Comparison of ENCODE assay signal across 24 cellular contexts in genomic region chr3:52487050-52487787, GRCh38. TPM values are rescaled to one million over a fixed set of nuclear protein-coding genes. Genes with fewer than 3 reads are reported as not detected.
DNase-seq lines count a peak whose midpoint lies in the region; ATAC-seq, FAIRE-seq and TF ChIP-seq lines count a peak whose summit lies in the region.
"Had no signal": no experiment of that assay in that cellular context is flagged by ENCODE, and none has a peak within 500 bp of the region (broad histone marks: within the 10 kb centered on the region; RNA-seq: fewer than 3 reads in every experiment).

No MANE protein-coding gene starts in this region.

- ATAC-seq in K562 (no peak), gastrocnemius medialis (no peak)
- ATAC-seq: A549, GM12878 had no signal

- TF ChIP-seq EP300 in K562 (IDR thresholded peaks at IDR 0.05; ENCODE audit: low read length) (no peak), transverse colon (IDR thresholded peaks at IDR 0.05; ENCODE audit: low read depth) (no peak)

- H3K27ac ChIP-seq in HEK293 (ENCODE audit: extremely low read depth, low read depth, low read length) (no peak overlapping the region), K562 (ENCODE audit: extremely low read depth, low read depth, low read length) (no peak overlapping the region), gastrocnemius medialis (peak overlapping the region in 3 of 4 donors; percentile 82 to 86 (median 84)), transverse colon (no peak overlapping the region)
- H3K27ac ChIP-seq: A549, GM23248, HL-60, PC-9, SK-N-MC had no signal

- no peaks in the 10 kb centered on the region for H3K9me1 ChIP-seq in K562 (ENCODE audit: control insufficient read depth, insufficient read depth, low read length)

- no peak overlapping the region for H3K27ac Mint-ChIP-seq in Calu3 (ENCODE audit: unreplicated experiment)
- H3K27ac Mint-ChIP-seq: B cell had no signal

- H3K79me2 ChIP-seq in K562 (ENCODE audit: control insufficient read depth, insufficient read depth, low read length) = no peaks in the 10 kb centered on the region

- H2AFZ ChIP-seq in K562 (ENCODE audit: low read depth, low read length) = no peak overlapping the region
- H2AFZ ChIP-seq: GM23248, PC-9 had no signal

- BruUV-seq in K562 (replicated peaks; lab: Mats Ljungman, UMichigan) (no TSS peak), Calu3 (replicated peaks; lab: Mats Ljungman, UMichigan) (no TSS peak)

- peaks cover 10% of the 10 kb centered on the region for H3K36me3 Mint-ChIP-seq in Calu3 (ENCODE audit: insufficient read depth, unreplicated experiment)

- H3K9ac ChIP-seq in K562 (ENCODE audit: insufficient read depth in 1 of 2, low read depth in 2 of 2, low read length in 2 of 2) = no peak overlapping the region; a peak in 1 of 4 replicates
- H3K9ac ChIP-seq: GM23248 had no signal

- no peak for FAIRE-seq in K562 (lab: Jason Lieb, UNC)
- FAIRE-seq: A549, GM12878 had no signal

- CTCF ChIA-PET in HEK293 (lab: Yijun Ruan, JAX) = no interaction called here
- CTCF ChIA-PET in K562 (lab: Yijun Ruan, JAX; ENCODE audit: low intra/inter-chr PET ratio) = no interaction called here
- CTCF ChIA-PET in GM10248 (lab: Yijun Ruan, JAX) = interaction anchor here (1.8 kb wide), 1 partner anchor 16 kb away, joined by 6 read pairs; no protein-coding TSS in a partner anchor
- CTCF ChIA-PET in Calu3 (lab: Charles Lee) = no interaction called here

- H3K27me3 ChIP-seq in K562 (ENCODE audit: control insufficient read depth in 2 of 2, insufficient read depth in 2 of 2, low read length in 2 of 2) (no peaks in the 10 kb centered on the region), gastrocnemius medialis (no peaks in the 10 kb centered on the region), transverse colon (no peaks in the 10 kb centered on the region)

- H3K4me1 Mint-ChIP-seq in Calu3 (ENCODE audit: low read depth, unreplicated experiment) = no peaks in the 10 kb centered on the region
- H3K4me1 Mint-ChIP-seq: B cell; CD4-positive, CD25-positive, alpha-beta regulatory T cell had no signal

- POLR2A ChIA-PET in HEK293 (lab: Yijun Ruan, JAX) (no interaction called here), K562 (lab: Yijun Ruan, JAX) (no interaction called here), GM10248 (lab: Yijun Ruan, JAX) (no interaction called here)

- H4K20me1 ChIP-seq in K562 (replicated peaks; ENCODE audit: control insufficient read depth, insufficient read depth, low read length) = no peaks in the 10 kb centered on the region; the same call in 1 of the 2 replicates

- H3K4me3 Mint-ChIP-seq in Calu3 (ENCODE audit: low read depth, unreplicated experiment) = no peak overlapping the region
- H3K4me3 Mint-ChIP-seq: B cell; CD4-positive, CD25-positive, alpha-beta regulatory T cell had no signal

- no peaks in the 10 kb centered on the region for H3K9me3 Mint-ChIP-seq in Calu3 (ENCODE audit: low read depth, unreplicated experiment)
- H3K9me3 Mint-ChIP-seq: CD4-positive, CD25-positive, alpha-beta regulatory T cell had no signal

- no peaks in the 10 kb centered on the region for H3K4me1 ChIP-seq in HEK293 (ENCODE audit: control insufficient read depth, insufficient read depth, low read length)
- peaks cover 0 to 11% of the 10 kb centered on the region in 2 experiments; a peak in 2 of 5 replicates for H3K4me1 ChIP-seq in K562 (replicated peaks in 1 of 2; ENCODE audit: control insufficient read depth in 2 of 2, insufficient read depth in 2 of 2, low read length in 2 of 2)
- peaks cover 37 to 44% of the 10 kb centered on the region in 2 donors for H3K4me1 ChIP-seq in gastrocnemius medialis
- H3K4me1 ChIP-seq in transverse colon = peaks cover 0 to 16% (median 5%) of the 10 kb centered on the region in 4 donors
- H3K4me1 ChIP-seq: A549, HAP-1 had no signal

- in situ Hi-C loops in K562 (cut with MboI) (no loop called here), gastrocnemius medialis (cut with MboI; ENCODE audit: low sequenced_read_pairs in 4 of 4) (no loop called here), transverse colon (cut with MboI; ENCODE audit: low pct_ligation_motif_present in 1 of 4, low pct_unique_long_range_greater_than_20kb in 1 of 4, low sequenced_read_pairs in 3 of 4) (no loop called here)

- H3K9me3 ChIP-seq in HEK293 (ENCODE audit: control insufficient read depth, insufficient read depth, low read depth, low read length) = no peaks in the 10 kb centered on the region
- H3K9me3 ChIP-seq in K562 (replicated peaks; ENCODE audit: control insufficient read depth, insufficient read depth, low read depth, low read length) = no peaks in the 10 kb centered on the region
- no peaks in the 10 kb centered on the region for H3K9me3 ChIP-seq in gastrocnemius medialis
- no peaks in the 10 kb centered on the region for H3K9me3 ChIP-seq in transverse colon
- H3K9me3 ChIP-seq: A549, HAP-1 had no signal

- no peak for TF ChIP-seq RAD21 in K562 (CRISPR knock-in tag; conservative IDR thresholded peaks at IDR 0.05 in 1 of 2, IDR thresholded peaks at IDR 0.05 in 1 of 2)

- intact Hi-C loops in K562 (cut with micrococcal nuclease) (no loop called here), gastrocnemius medialis (cut with DNase I; ENCODE audit: low total_unique reads) (no loop called here), transverse colon (cut with DNase I; ENCODE audit: low total_unique reads) (no loop called here), Calu3 (cut with micrococcal nuclease; ENCODE audit: unreplicated experiment) (no loop called here)

- no peak overlapping the region for H3K4me2 ChIP-seq in K562 (ENCODE audit: insufficient read depth, low read length)
- H3K4me2 ChIP-seq: A549, PC-9 had no signal

- 96% methylated on average over 18 of the region's 31 CpGs for WGBS in K562 (ENCODE audit: insufficient coverage, low coverage, missing lambda C conversion rate)
- 90 to 92% methylated on average over 4 to 31 of the region's 31 CpGs for WGBS in transverse colon (ENCODE audit: low coverage in 1 of 2), 2 donors

- H3K36me3 ChIP-seq in HEK293 (ENCODE audit: control insufficient read depth in 2 of 2, insufficient read depth in 1 of 2, low read length in 2 of 2) (peaks cover 4 to 93% of the 10 kb centered on the region in 2 experiments; a peak in 1 of 3 replicates), K562 (ENCODE audit: control insufficient read depth, insufficient read depth, low read length) (peaks cover 60% of the 10 kb centered on the region; the same call in 1 of the 3 replicates), gastrocnemius medialis (peaks cover 0 to 71% of the 10 kb centered on the region in 2 donors), transverse colon (peaks cover 0 to 47% (median 19%) of the 10 kb centered on the region in 4 donors)

- no peak for TF ChIP-seq POLR2A in K562 (conservative IDR thresholded peaks at IDR 0.05)
- no peak for TF ChIP-seq POLR2A in gastrocnemius medialis (IDR thresholded peaks at IDR 0.05)
- TF ChIP-seq POLR2A in transverse colon (IDR thresholded peaks at IDR 0.05) = no peak

- no peaks in the 10 kb centered on the region for H3K27me3 Mint-ChIP-seq in Calu3 (ENCODE audit: unreplicated experiment)
- H3K27me3 Mint-ChIP-seq: B cell; CD4-positive, CD25-positive, alpha-beta regulatory T cell had no signal

- DNase-seq in K562 (ENCODE audit: extremely low read depth in 1 of 4, low spot score in 3 of 4) (no peak), gastrocnemius medialis (no peak), transverse colon (no peak), GM10248 (ENCODE audit: extremely low spot score) (no peak), Calu3 (no peak)
- DNase-seq: CD4-positive, CD25-positive, alpha-beta regulatory T cell; DMS79; GM23248; MV-4-11; NCI-H1105 treated with DMSO at 0.1 percent for 48 hours; NCI-H2029 treated with DMSO at 0.1 percent for 48 hours; NCI-H226; NCI-H510A treated with DMSO at 0.1 percent for 48 hours; NCI-H748 treated with DMSO at 0.1 percent for 48 hours; PC-9; RPMI8226; SHP77 treated with DMSO at 0.1 percent for 48 hours had no signal

- TF ChIP-seq CTCF in HEK293 (tag by site-specific recombination; IDR thresholded peaks at IDR 0.05) (no peak), K562 (IDR thresholded peaks at IDR 0.05 in 2 of 3, conservative IDR thresholded peaks at IDR 0.05 in 1 of 3; ENCODE audit: insufficient read depth in 2 of 3, low read depth in 1 of 3, low read length in 3 of 3) (no peak), gastrocnemius medialis (IDR thresholded peaks at IDR 0.05 in 4 of 5, conservative IDR thresholded peaks at IDR 0.05 in 1 of 5) (no peak), transverse colon (IDR thresholded peaks at IDR 0.05) (no peak), GM10248 (IDR thresholded peaks at IDR 0.05; ENCODE audit: control extremely low read depth, extremely low read depth, low read depth, missing control alignments) (no peak), Calu3 (IDR thresholded peaks at IDR 0.05; ENCODE audit: unreplicated experiment) (no peak)

- H3K4me3 ChIP-seq in HEK293 (ENCODE audit: low read depth, low read length) (no peak overlapping the region), K562 (no peak overlapping the region), gastrocnemius medialis (no peak overlapping the region), transverse colon (no peak overlapping the region)
- H3K4me3 ChIP-seq: A549, GM12878, GM23248, HAP-1, PC-9, SK-N-MC had no signal

RNA-seq across cellular contexts. Expression of gene STAB1, which starts 7.9 kb away (rescaled TPM):
- total RNA-seq in K562 (2011; cell fraction: chromatin; rRNA removed; ENCODE audit: low replicate concordance) = 6.3 and 21.2 TPM in 2 replicates
- 16.3 and 17.0 TPM in 2 replicates for total RNA-seq in K562 (2011; cell fraction: nucleolus; rRNA removed)
- total RNA-seq in K562 (2011; cell fraction: nucleoplasm; rRNA removed) = 8.3 and 8.5 TPM in 2 replicates
- 1.6 and 3.4 TPM in 2 replicates for total RNA-seq in K562 (2014; rRNA removed)
- 1.1 TPM in 2 replicates for total RNA-seq in K562 (2014; rRNA removed; fragmentation: Illumina TruSeq; extraction: Trizol)
- 0.75 and 1.2 TPM in 2 replicates for total RNA-seq in K562 (2015; rRNA removed; fragmentation: Illumina TruSeq; extraction: Trizol)
- total RNA-seq in K562 (2021) = 3.9 and 4.7 TPM in 2 replicates
- polyA plus RNA-seq in K562 (2011; rRNA removed) = 1.8 and 4.4 TPM in 2 replicates
- 2.6 and 3.1 TPM in 2 replicates for polyA plus RNA-seq in K562 (2011; cell fraction: cytosol; rRNA removed)
- 34.1 and 41.9 TPM in 2 replicates for polyA plus RNA-seq in K562 (2011; cell fraction: nucleus; rRNA removed)
- 1.6 and 2.7 TPM in 2 replicates for polyA plus RNA-seq in K562 (2012)
- polyA plus RNA-seq in K562 (2014; fragmentation: Illumina TruSeq; extraction: Trizol) = 0.86 and 1.6 TPM in 2 replicates
- under 1 TPM; 0.20 TPM for polyA plus RNA-seq in K562 (2014; fragmentation: Nextera tagmentation; extraction: Ambion mirVana)
- polyA plus RNA-seq in K562 (2014; rRNA removed) = 1.8 and 3.4 TPM in 2 replicates
- polyA minus RNA-seq in K562 (2011; rRNA and poly(A)+ RNA removed) = 1.6 and 2.3 TPM in 2 replicates
- polyA minus RNA-seq in K562 (2011; cell fraction: cytosol; rRNA and poly(A)+ RNA removed) = 1.9 and 3.1 TPM in 2 replicates
- polyA minus RNA-seq in K562 (2011; cell fraction: nucleus; rRNA and poly(A)+ RNA removed) = 8.5 and 12.6 TPM in 2 replicates
- total RNA-seq in gastrocnemius medialis = 10 to 100 TPM; 10.3 to 27.2 (median 23.3) TPM
- 100 to 1,000 TPM in 1 of 4 donors, 10 to 100 TPM in 3; 42.6 to 152 (median 70.3) TPM for total RNA-seq in transverse colon
- total RNA-seq in Calu3 (2022) = 0.26 TPM in 1 of 2 replicates, not detected in the other
- total RNA-seq: GM23248 had no signal
- polyA plus RNA-seq: A549; CD4-positive, CD25-positive, alpha-beta regulatory T cell; GM12878; GM23248 had no signal

RNA-seq across cellular contexts. Expression of gene NISCH, which starts 31.8 kb away (rescaled TPM):
- 205 and 431 TPM in 2 replicates for total RNA-seq in K562 (2011; cell fraction: chromatin; rRNA removed; ENCODE audit: low replicate concordance)
- 200 and 220 TPM in 2 replicates for total RNA-seq in K562 (2011; cell fraction: nucleolus; rRNA removed)
- 158 and 172 TPM in 2 replicates for total RNA-seq in K562 (2011; cell fraction: nucleoplasm; rRNA removed)
- total RNA-seq in K562 (2014; rRNA removed) (27.9 and 35.9 TPM in 2 replicates), K562 (2014; rRNA removed; fragmentation: Illumina TruSeq; extraction: Trizol) (13.9 and 16.1 TPM in 2 replicates), K562 (2015; rRNA removed; fragmentation: Illumina TruSeq; extraction: Trizol) (20.7 and 22.2 TPM in 2 replicates), K562 (2021) (36.9 and 43.5 TPM in 2 replicates), gastrocnemius medialis (10 to 100 TPM; 19.2 to 38.3 (median 25.0) TPM), transverse colon (100 to 1,000 TPM in 2 of 4 donors, 10 to 100 TPM in 2; 72.0 to 137 (median 98.6) TPM), Calu3 (2022) (58.6 and 67.4 TPM in 2 replicates)
- polyA plus RNA-seq in K562 (2011; rRNA removed) (34.6 and 52.5 TPM in 2 replicates), K562 (2014; fragmentation: Illumina TruSeq; extraction: Trizol) (23.4 and 28.3 TPM in 2 replicates), K562 (2014; fragmentation: Nextera tagmentation; extraction: Ambion mirVana) (under 1 TPM; 0.44 to 0.80 TPM), K562 (2014; rRNA removed) (37.5 and 42.4 TPM in 2 replicates)
- polyA plus RNA-seq in K562 (2011; cell fraction: cytosol; rRNA removed) = 31.2 and 33.2 TPM in 2 replicates
- 303 and 415 TPM in 2 replicates for polyA plus RNA-seq in K562 (2011; cell fraction: nucleus; rRNA removed)
- polyA plus RNA-seq in K562 (2012) = 28.8 and 58.0 TPM in 2 replicates
- 35.4 and 47.8 TPM in 2 replicates for polyA minus RNA-seq in K562 (2011; rRNA and poly(A)+ RNA removed)
- 23.4 and 31.6 TPM in 2 replicates for polyA minus RNA-seq in K562 (2011; cell fraction: cytosol; rRNA and poly(A)+ RNA removed)
- polyA minus RNA-seq in K562 (2011; cell fraction: nucleus; rRNA and poly(A)+ RNA removed) = 68.9 and 75.8 TPM in 2 replicates

RNA-seq across cellular contexts. Expression of gene TNNC1, which starts 33.4 kb away (rescaled TPM):
- 0.65 TPM in 1 of 2 replicates, not detected in the other for total RNA-seq in K562 (2011; cell fraction: chromatin; rRNA removed; ENCODE audit: low replicate concordance)
- total RNA-seq in K562 (2011; cell fraction: nucleolus; rRNA removed) = 1.0 and 1.3 TPM in 2 replicates
- total RNA-seq in K562 (2011; cell fraction: nucleoplasm; rRNA removed) = 2.7 TPM in 1 of 2 replicates, not detected in the other
- 0.53 TPM in 1 of 2 replicates, not detected in the other for total RNA-seq in K562 (2014; rRNA removed)
- not detected in 2 replicates for total RNA-seq in K562 (2014; rRNA removed; fragmentation: Illumina TruSeq; extraction: Trizol)
- total RNA-seq in K562 (2015; rRNA removed; fragmentation: Illumina TruSeq; extraction: Trizol) = not detected in 2 replicates
- total RNA-seq in K562 (2021) = 0.47 TPM in 1 of 2 replicates, not detected in the other
- 0.42 and 1.1 TPM in 2 replicates for polyA plus RNA-seq in K562 (2011; rRNA removed)
- 0.60 and 1.6 TPM in 2 replicates for polyA plus RNA-seq in K562 (2011; cell fraction: cytosol; rRNA removed)
- polyA plus RNA-seq in K562 (2011; cell fraction: nucleus; rRNA removed) = 3.3 and 6.2 TPM in 2 replicates
- 0.12 and 0.65 TPM in 2 replicates for polyA plus RNA-seq in K562 (2012)
- polyA plus RNA-seq in K562 (2014; fragmentation: Illumina TruSeq; extraction: Trizol) = 0.85 TPM in 1 of 2 replicates, not detected in the other
- polyA plus RNA-seq in K562 (2014; fragmentation: Nextera tagmentation; extraction: Ambion mirVana) = under 1 TPM; 0.08 to 0.27 TPM
- 0.78 TPM in 1 of 2 replicates, not detected in the other for polyA plus RNA-seq in K562 (2014; rRNA removed)
- 0.42 and 1.4 TPM in 2 replicates for polyA minus RNA-seq in K562 (2011; rRNA and poly(A)+ RNA removed)
- polyA minus RNA-seq in K562 (2011; cell fraction: cytosol; rRNA and poly(A)+ RNA removed) = not detected in 2 replicates
- 0.44 TPM in 1 of 2 replicates, not detected in the other for polyA minus RNA-seq in K562 (2011; cell fraction: nucleus; rRNA and poly(A)+ RNA removed)
- over 10,000 TPM in 1 of 4 donors, 1,000 to 10,000 TPM in 3; 5,017 to 11,453 (median 7,253) TPM for total RNA-seq in gastrocnemius medialis
- total RNA-seq in transverse colon = 10 to 100 TPM in 1 of 4 donors, 1 to 10 TPM in 1, not detected in 2; 7.1 to 10.4 TPM
- total RNA-seq in Calu3 (2022) = 25.5 and 26.5 TPM in 2 replicates
- total RNA-seq: GM23248 had no signal
- polyA plus RNA-seq: GM23248 had no signal

RNA-seq across cellular contexts. Expression of gene SEMA3G, which starts 42.3 kb away (rescaled TPM):
- 0.16 TPM in 1 of 2 replicates, not detected in the other for total RNA-seq in K562 (2011; cell fraction: chromatin; rRNA removed; ENCODE audit: low replicate concordance)
- total RNA-seq in K562 (2011; cell fraction: nucleolus; rRNA removed) = 0.13 and 0.33 TPM in 2 replicates
- total RNA-seq in K562 (2011; cell fraction: nucleoplasm; rRNA removed) = 0.29 TPM in 1 of 2 replicates, not detected in the other
- total RNA-seq in K562 (2014; rRNA removed) (0.04 and 0.05 TPM in 2 replicates), K562 (2014; rRNA removed; fragmentation: Illumina TruSeq; extraction: Trizol) (not detected in 2 replicates), K562 (2015; rRNA removed; fragmentation: Illumina TruSeq; extraction: Trizol) (0.04 and 0.11 TPM in 2 replicates), K562 (2021) (0.07 TPM in 1 of 2 replicates, not detected in the other), gastrocnemius medialis (10 to 100 TPM in 3 of 4 donors, 1 to 10 TPM in 1; 3.8 to 20.3 (median 13.1) TPM), transverse colon (10 to 100 TPM in 1 of 4 donors, 1 to 10 TPM in 3; 1.2 to 21.7 (median 2.3) TPM), Calu3 (2022) (0.12 and 0.33 TPM in 2 replicates)
- polyA plus RNA-seq in K562 (2011; rRNA removed) (0.11 TPM in 1 of 2 replicates, not detected in the other), K562 (2014; fragmentation: Illumina TruSeq; extraction: Trizol) (0.04 TPM in 1 of 2 replicates, not detected in the other), K562 (2014; fragmentation: Nextera tagmentation; extraction: Ambion mirVana) (not detected), K562 (2014; rRNA removed) (not detected in 2 replicates)
- polyA plus RNA-seq in K562 (2011; cell fraction: cytosol; rRNA removed) = 0.06 TPM in 1 of 2 replicates, not detected in the other
- polyA plus RNA-seq in K562 (2011; cell fraction: nucleus; rRNA removed) = 0.10 and 0.23 TPM in 2 replicates
- 0.03 and 0.04 TPM in 2 replicates for polyA plus RNA-seq in K562 (2012)
- not detected in 2 replicates for polyA minus RNA-seq in K562 (2011; rRNA and poly(A)+ RNA removed)
- polyA minus RNA-seq in K562 (2011; cell fraction: cytosol; rRNA and poly(A)+ RNA removed) = not detected in 2 replicates
- 0.13 and 0.22 TPM in 2 replicates for polyA minus RNA-seq in K562 (2011; cell fraction: nucleus; rRNA and poly(A)+ RNA removed)
- total RNA-seq: GM12878, GM23248 had no signal

RNA-seq across cellular contexts. Expression of gene NT5DC2, which starts 46.4 kb away (rescaled TPM):
- 149 and 396 TPM in 2 replicates for total RNA-seq in K562 (2011; cell fraction: chromatin; rRNA removed; ENCODE audit: low replicate concordance)
- total RNA-seq in K562 (2011; cell fraction: nucleolus; rRNA removed) = 249 and 262 TPM in 2 replicates
- 155 and 157 TPM in 2 replicates for total RNA-seq in K562 (2011; cell fraction: nucleoplasm; rRNA removed)
- total RNA-seq in K562 (2014; rRNA removed) (122 and 177 TPM in 2 replicates), K562 (2014; rRNA removed; fragmentation: Illumina TruSeq; extraction: Trizol) (52.5 and 60.9 TPM in 2 replicates), K562 (2015; rRNA removed; fragmentation: Illumina TruSeq; extraction: Trizol) (80.5 and 88.7 TPM in 2 replicates), K562 (2021) (168 and 171 TPM in 2 replicates), gastrocnemius medialis (10 to 100 TPM in 1 of 4 donors, 1 to 10 TPM in 3; 4.4 to 14.7 (median 8.1) TPM), transverse colon (10 to 100 TPM in 2 of 4 donors, 1 to 10 TPM in 1, not detected in 1; 5.5 to 16.7 (median 14.9) TPM), Calu3 (2022) (100 and 146 TPM in 2 replicates)
- polyA plus RNA-seq in K562 (2011; rRNA removed) (133 and 165 TPM in 2 replicates), K562 (2014; fragmentation: Illumina TruSeq; extraction: Trizol) (140 and 168 TPM in 2 replicates), K562 (2014; fragmentation: Nextera tagmentation; extraction: Ambion mirVana) (10 to 100 TPM; 25.6 to 37.5 TPM), K562 (2014; rRNA removed) (150 and 173 TPM in 2 replicates)
- polyA plus RNA-seq in K562 (2011; cell fraction: cytosol; rRNA removed) = 143 and 272 TPM in 2 replicates
- 440 and 526 TPM in 2 replicates for polyA plus RNA-seq in K562 (2011; cell fraction: nucleus; rRNA removed)
- polyA plus RNA-seq in K562 (2012) = 107 and 154 TPM in 2 replicates
- 77.2 and 97.0 TPM in 2 replicates for polyA minus RNA-seq in K562 (2011; rRNA and poly(A)+ RNA removed)
- polyA minus RNA-seq in K562 (2011; cell fraction: cytosol; rRNA and poly(A)+ RNA removed) = 74.4 and 91.0 TPM in 2 replicates
- polyA minus RNA-seq in K562 (2011; cell fraction: nucleus; rRNA and poly(A)+ RNA removed) = 76.3 and 93.3 TPM in 2 replicates

Comparison
In these comparisons a context has a peak if more than half of its experiments do, and no peak if none do; other contexts are left out.
1. H3K27ac ChIP-seq: peak in gastrocnemius medialis (3 of 4); none in HEK293 (single experiment), K562 (single experiment) and transverse colon (0 of 4).
2. RNA of gene TNNC1, which starts 33.4 kb away (total RNA-seq): 5,017 to 11,453 TPM in gastrocnemius medialis; 25.5 to 26.5 TPM in Calu3, 7.1 to 10.4 TPM in transverse colon and 0.47 to 2.7 TPM in K562; every median in the first group is over 100 times any median in the second.